Comparison of ENCODE assay signal across 1 cellular context in genomic region chr1:247212914-247213617, GRCh38.
TF ChIP-seq lines count a peak whose summit lies in the region.

No MANE protein-coding gene starts in this region.

TF ChIP-seq in GM23338, 12 proteins besides CTCF, POLR2A, EP300 and RAD21 (continued from another document):
- no peak for TF ChIP-seq REST (IDR thresholded peaks at IDR 0.05; ENCODE audit: unreplicated experiment)
- no peak for TF ChIP-seq ZNF114 (CRISPR knock-in tag; IDR thresholded peaks at IDR 0.05)
- TF ChIP-seq CREB1 (CRISPR knock-in tag; IDR thresholded peaks at IDR 0.05; ENCODE audit: low read depth): no peak
- no peak for TF ChIP-seq JUNB (IDR thresholded peaks at IDR 0.05; ENCODE audit: unreplicated experiment)
- TF ChIP-seq ETS1 (IDR thresholded peaks at IDR 0.05): no peak
- no peak for TF ChIP-seq NANOG (IDR thresholded peaks at IDR 0.05; ENCODE audit: borderline replicate concordance)
- TF ChIP-seq EZH2 (IDR thresholded peaks at IDR 0.05; ENCODE audit: low read depth, unreplicated experiment): no peak
- TF ChIP-seq POLR2AphosphoS5 (IDR thresholded peaks at IDR 0.05; ENCODE audit: low read depth): no peak
- TF ChIP-seq STAT1 (IDR thresholded peaks at IDR 0.05; ENCODE audit: unreplicated experiment): no peak
- TF ChIP-seq ZNF462 (CRISPR knock-in tag; IDR thresholded peaks at IDR 0.05): no peak
